In genomic region chr1:101236546-101237228, GRCh38 we compare ENCODE assay signal across 8 cellular contexts. TPM values are rescaled to one million over a fixed set of nuclear protein-coding genes. Genes with fewer than 3 reads are reported as not detected.
DNase-seq lines count a peak whose midpoint lies in the region; ATAC-seq and TF ChIP-seq lines count a peak whose summit lies in the region.

Gene S1PR1 (plus strand): TSS chr1:101237019. CDS start chr1:101238985, 1,966 bp downstream.

- peak; percentile 20 for ATAC-seq in HG02678 (IDR thresholded peaks at IDR 0.05; ENCODE audit: unreplicated experiment)
- peak; percentile 29 to 43 for ATAC-seq in natural killer cell treated with Interleukin-12 subunit alpha and Interleukin-12 subunit beta and Interleukin-15 and Interleukin-18, amount 100 ng/mL, for 72 hours
- peak; percentile 19 for ATAC-seq in stimulated activated naive CD8-positive, alpha-beta T cell treated with anti-CD3 and anti-CD28 coated beads, Interleukin-15, amount 100 ng/mL, for 72 hours

- peaks cover 18% of the 10 kb centered on the region for H3K36me3 Mint-ChIP-seq in natural killer cell treated with Interleukin-12 subunit alpha and Interleukin-12 subunit beta and Interleukin-15 and Interleukin-18, amount 100 ng/mL, for 72 hours

- H3K9me3 Mint-ChIP-seq in natural killer cell treated with Interleukin-12 subunit alpha and Interleukin-12 subunit beta and Interleukin-15 and Interleukin-18, amount 100 ng/mL, for 72 hours = no peaks in the 10 kb centered on the region
- peaks cover 0 to 5% of the 10 kb centered on the region in 2 donors for H3K9me3 Mint-ChIP-seq in stimulated activated naive CD8-positive, alpha-beta T cell treated with anti-CD3 and anti-CD28 coated beads, Interleukin-15, amount 100 ng/mL, for 72 hours

- peak within 1 kb of the TSS; percentile 85 to 94 for H3K27ac Mint-ChIP-seq in natural killer cell treated with Interleukin-12 subunit alpha and Interleukin-12 subunit beta and Interleukin-15 and Interleukin-18, amount 100 ng/mL, for 72 hours
- H3K27ac Mint-ChIP-seq in stimulated activated naive CD8-positive, alpha-beta T cell treated with anti-CD3 and anti-CD28 coated beads, Interleukin-15, amount 100 ng/mL, for 72 hours = peak within 1 kb of the TSS; percentile 89 to 99

- in situ Hi-C loops in GM13977 (cut with MboI; ENCODE audit: low pct_unique_long_range_greater_than_20kb, low sequenced_read_pairs, unreplicated experiment) = no loop called here

- peak within 1 kb of the TSS; percentile 67 for H3K4me3 ChIP-seq in fibroblast of mammary gland (ENCODE audit: control insufficient read depth, low read depth, low read length)

- no peaks in the 10 kb centered on the region for H3K27me3 Mint-ChIP-seq in natural killer cell treated with Interleukin-12 subunit alpha and Interleukin-12 subunit beta and Interleukin-15 and Interleukin-18, amount 100 ng/mL, for 72 hours
- no peaks in the 10 kb centered on the region for H3K27me3 Mint-ChIP-seq in stimulated activated naive CD8-positive, alpha-beta T cell treated with anti-CD3 and anti-CD28 coated beads, Interleukin-15, amount 100 ng/mL, for 72 hours

- H3K4me1 Mint-ChIP-seq in natural killer cell treated with Interleukin-12 subunit alpha and Interleukin-12 subunit beta and Interleukin-15 and Interleukin-18, amount 100 ng/mL, for 72 hours (ENCODE audit: low read depth in 2 of 2) = peaks cover 56 to 59% of the 10 kb centered on the region in 2 donors
- peaks cover 46% of the 10 kb centered on the region for H3K4me1 Mint-ChIP-seq in stimulated activated naive CD8-positive, alpha-beta T cell treated with anti-CD3 and anti-CD28 coated beads, Interleukin-15, amount 100 ng/mL, for 72 hours

- TF ChIP-seq CTCF in GM13977 (IDR thresholded peaks at IDR 0.05; ENCODE audit: extremely low read depth, insufficient read depth, missing control alignments) (no peak), fibroblast of mammary gland (conservative IDR thresholded peaks at IDR 0.05; ENCODE audit: control insufficient read depth, insufficient read depth, low read depth, low read length) (no peak)

- peak; percentile 40 for DNase-seq in GM13977 (ENCODE audit: low spot score)
- DNase-seq in NCI-H748 (lab: John Stamatoyannopoulos, UW; ENCODE audit: unreplicated experiment) = peak; percentile 87
- DNase-seq in activated T-helper 1 cell treated with anti-CD3 and anti-CD28 coated beads, Interleukin-2, amount 50 U/mL, for 16 hours (ENCODE audit: low read depth in 1 of 2, low spot score in 1 of 2) = peak; percentile 64 to 65
- peak; percentile 48 for DNase-seq in fibroblast of mammary gland (ENCODE audit: low read depth)
- DNase-seq in natural killer cell treated with Interleukin-12 subunit alpha and Interleukin-12 subunit beta and Interleukin-15 and Interleukin-18, amount 100 ng/mL, for 72 hours (ENCODE audit: low spot score) = peak; percentile 81
- DNase-seq in stimulated activated naive CD8-positive, alpha-beta T cell treated with anti-CD3 and anti-CD28 coated beads, Interleukin-15, amount 100 ng/mL, for 72 hours = peak; percentile 70
- DNase-seq in NCI-H2196 (lab: John Stamatoyannopoulos, UW; ENCODE audit: unreplicated experiment) = no peak

- H3K4me3 Mint-ChIP-seq in natural killer cell treated with Interleukin-12 subunit alpha and Interleukin-12 subunit beta and Interleukin-15 and Interleukin-18, amount 100 ng/mL, for 72 hours = peak within 1 kb of the TSS; percentile 92
- peak within 1 kb of the TSS; percentile 92 to 99 for H3K4me3 Mint-ChIP-seq in stimulated activated naive CD8-positive, alpha-beta T cell treated with anti-CD3 and anti-CD28 coated beads, Interleukin-15, amount 100 ng/mL, for 72 hours

RNA-seq across cellular contexts. Expression of gene S1PR1, which starts in this region (rescaled TPM):
- 10 to 100 TPM; 11.8 to 49.3 TPM for total RNA-seq in natural killer cell treated with Interleukin-12 subunit alpha and Interleukin-12 subunit beta and Interleukin-15 and Interleukin-18, amount 100 ng/mL, for 72 hours
